Comparison of ENCODE assay signal across 30 cellular contexts in genomic region chr7:28554791-28555471, GRCh38.
"Had no signal": no experiment of that assay in that cellular context is flagged by ENCODE, and none has a peak within 500 bp of the region (broad histone marks: within the 10 kb centered on the region; RNA-seq: fewer than 3 reads in every experiment).

No MANE protein-coding gene starts in this region.

- H3K4me1 ChIP-seq: lower lobe of right lung had no signal

- H3K9me3 ChIP-seq: adrenal gland, ascending aorta, lower lobe of right lung, sigmoid colon, thoracic aorta, upper lobe of left lung had no signal

- H3K27me3 ChIP-seq: adrenal gland, ascending aorta, sigmoid colon, upper lobe of left lung had no signal

- H3K27ac Mint-ChIP-seq: activated naive CD8-positive, alpha-beta T cell; activated T-cell treated with anti-CD3 and anti-CD28 coated beads, Interleukin-2, amount 50 U/mL, for 24 hours; activated T-helper 2 cell treated with anti-CD3 and anti-CD28 coated beads, Interferon-gamma antibody, Interleukin-2, Interleukin-4, amounts not matched to agents 10 μg/mL and 5 μg/mL and 100 μg/mL, durations not matched to agents 14 hours and 24 hours and 36 hours; immature natural killer cell; naive thymus-derived CD4-positive, alpha-beta T cell; WTC11 had no signal

- H3K4me3 ChIP-seq: adrenal gland, ascending aorta, hepatocyte, lower lobe of right lung, sigmoid colon, smooth muscle cell, thoracic aorta, upper lobe of left lung had no signal

- H3K36me3 Mint-ChIP-seq: activated naive CD8-positive, alpha-beta T cell; immature natural killer cell; WTC11 had no signal

- H3K4me3 Mint-ChIP-seq: activated naive CD8-positive, alpha-beta T cell; activated T-cell treated with anti-CD3 and anti-CD28 coated beads, Interleukin-2, amount 50 U/mL, for 24 hours; immature natural killer cell; naive thymus-derived CD4-positive, alpha-beta T cell; neural crest cell; WTC11 had no signal

- ATAC-seq: left lobe of liver; lower lobe of right lung; naive thymus-derived CD4-positive, alpha-beta T cell; WTC11 had no signal

- H3K36me3 ChIP-seq: adrenal gland, ascending aorta, lower lobe of right lung, sigmoid colon, thoracic aorta, upper lobe of left lung had no signal

- H2AFZ ChIP-seq: hepatocyte had no signal

- DNase-seq: activated CD8-positive, alpha-beta memory T cell treated with anti-CD3 and anti-CD28 coated beads for 24 hours; activated CD8-positive, alpha-beta memory T cell treated with anti-CD3 and anti-CD28 coated beads, Interleukin-2, amount 50 U/mL, for 4 hours; activated naive CD4-positive, alpha-beta T cell; activated T-cell treated with anti-CD3 and anti-CD28 coated beads, Interleukin-2, amount 50 U/mL, for 24 hours; adrenal gland; central memory CD4-positive, alpha-beta T cell; dermis blood vessel endothelial cell; effector CD8-positive, alpha-beta T cell; erythroblast; foreskin melanocyte; immature natural killer cell; lower lobe of right lung; naive thymus-derived CD4-positive, alpha-beta T cell; occipital lobe; posterior cingulate gyrus; sigmoid colon; stimulated activated CD4-positive, alpha-beta T cell treated with anti-CD3 and anti-CD28 coated beads, Interleukin-2, amount 100 ng/mL, for 48 hours; stimulated activated CD8-positive, alpha-beta memory T cell treated with anti-CD3 and anti-CD28 coated beads, Interleukin-4, amount 100 ng/mL, for 48 hours; stimulated activated naive CD4-positive, alpha-beta T cell treated with Interleukin-2 at 50 U/mL for 16 hours; T1000; upper lobe of left lung had no signal

- H3K9me3 Mint-ChIP-seq: activated T-cell treated with anti-CD3 and anti-CD28 coated beads, Interleukin-2, amount 50 U/mL, for 24 hours; activated T-helper 2 cell treated with anti-CD3 and anti-CD28 coated beads, Interferon-gamma antibody, Interleukin-2, Interleukin-4, amounts not matched to agents 10 μg/mL and 5 μg/mL and 100 μg/mL, durations not matched to agents 14 hours and 24 hours and 36 hours; WTC11 had no signal

- H3K4me2 ChIP-seq: hepatocyte, smooth muscle cell had no signal

- H3K79me2 ChIP-seq: hepatocyte had no signal

- H3K4me1 Mint-ChIP-seq: immature natural killer cell; naive thymus-derived CD4-positive, alpha-beta T cell had no signal

- H3K27ac ChIP-seq: adrenal gland, ascending aorta, hepatocyte, lower lobe of right lung, sigmoid colon, thoracic aorta, upper lobe of left lung had no signal
